17 cellular contexts compared by ENCODE assay signal in the genomic region with DNA sequence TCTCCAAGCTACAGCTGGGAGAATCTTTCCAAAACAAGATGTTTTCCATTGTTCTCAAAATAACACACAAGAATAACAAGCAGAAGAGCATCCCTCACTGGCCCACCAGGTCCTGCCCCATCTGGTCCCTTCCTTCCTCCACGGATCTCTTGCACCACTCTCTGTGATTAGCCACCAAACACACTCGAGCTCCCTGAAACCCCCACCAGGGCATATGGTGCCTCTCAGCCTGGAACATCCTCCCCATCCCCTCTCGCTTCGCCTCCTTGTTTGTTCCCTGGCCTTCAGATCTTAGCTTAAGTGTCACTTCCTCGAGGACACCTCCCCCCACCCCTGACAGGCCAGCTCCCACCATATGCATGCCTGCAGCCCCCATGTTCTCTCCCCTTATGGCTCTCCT.
"Had no signal": no experiment of that assay in that cellular context is flagged by ENCODE, and none has a peak within 500 bp of the region (broad histone marks: within the 10 kb centered on the region; RNA-seq: fewer than 3 reads in every experiment).

No MANE protein-coding gene starts in this region.

- H3K27ac ChIP-seq: SJSA1, SK-N-MC had no signal

- H3K9me3 ChIP-seq: SJSA1 had no signal

- H3K4me3 ChIP-seq: MG63, SJSA1, SK-N-MC had no signal

- H3K4me1 ChIP-seq: SJSA1 had no signal

- H3K36me3 ChIP-seq: MG63, SJSA1 had no signal

- H3K27me3 ChIP-seq: MG63, SJSA1 had no signal

- DNase-seq: Karpas-422, KG1, MG63, NCI-H1092, NCI-H1105 treated with DMSO at 0.1 percent for 48 hours, NCI-H1417 treated with DMSO at 0.1 percent for 48 hours, NCI-H146, NCI-H1694 treated with DMSO at 0.1 percent for 48 hours, NCI-H1930, NCI-H2081 treated with DMSO at 0.1 percent for 48 hours, NCI-H2227 treated with DMSO at 0.1 percent for 48 hours, NCI-H526, Right ventricle myocardium superior, RPMI8226, SIG-M5 had no signal
